In the genomic region with DNA sequence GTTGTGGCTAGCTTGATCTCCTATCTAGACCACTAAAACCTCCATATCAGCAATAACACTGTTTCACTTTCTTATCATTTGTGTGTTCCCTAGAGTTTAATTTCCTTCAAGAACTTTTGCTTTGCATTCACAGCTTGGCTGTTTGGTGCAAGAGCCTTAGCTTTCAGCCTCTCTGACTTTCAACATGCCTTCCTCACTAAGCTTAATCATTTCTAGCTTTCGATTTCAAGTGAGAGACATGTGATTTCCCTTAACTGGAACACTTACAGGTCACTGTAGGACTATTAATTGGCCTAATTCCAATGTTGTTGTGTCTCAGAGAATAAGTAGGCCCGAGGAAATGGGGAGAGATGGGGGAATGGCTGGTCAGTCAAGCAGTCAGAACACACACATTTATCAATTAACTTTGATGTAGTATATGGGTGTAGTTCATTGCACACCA, we compare ENCODE assay signal across 9 cellular contexts. TPM values are rescaled to one million over a fixed set of nuclear protein-coding genes. Genes with fewer than 3 reads are reported as not detected.
DNase-seq lines count a peak whose midpoint lies in the region; ATAC-seq, FAIRE-seq and TF ChIP-seq lines count a peak whose summit lies in the region.
"Had no signal": no experiment of that assay in that cellular context is flagged by ENCODE, and none has a peak within 500 bp of the region (broad histone marks: within the 10 kb centered on the region; RNA-seq: fewer than 3 reads in every experiment).

No MANE protein-coding gene starts in this region.

- peak; percentile 88 for FAIRE-seq in GM12878 (lab: Jason Lieb, UNC)

- H3K4ac ChIP-seq in trophoblast cell (ENCODE audit: low read depth, low read length), result no peak overlapping the region

- peaks cover 4 to 6% of the 10 kb centered on the region in 2 donors for H3K36me3 Mint-ChIP-seq in activated T-cell treated with anti-CD3 and anti-CD28 coated beads, Interleukin-2, amount 50 U/mL, for 72 hours (ENCODE audit: insufficient read depth in 2 of 2)

- H3K36me3 ChIP-seq in GM12878 (ENCODE audit: control insufficient read depth in 2 of 2, insufficient read depth in 2 of 2, low read length in 1 of 2) (no peaks in the 10 kb centered on the region), testis (ENCODE audit: low read depth, missing control alignments) (no peaks in the 10 kb centered on the region), trophoblast cell (ENCODE audit: control insufficient read depth in 1 of 2, insufficient read depth in 2 of 2, low read length in 2 of 2) (no peaks in the 10 kb centered on the region)

- H3K79me2 ChIP-seq in GM12878 (ENCODE audit: control insufficient read depth, insufficient read depth, low read length), result no peaks in the 10 kb centered on the region
- H3K79me2 ChIP-seq in trophoblast cell (ENCODE audit: control insufficient read depth, insufficient read depth, low read length, poor library complexity), result no peaks in the 10 kb centered on the region

- H3K27me3 ChIP-seq in GM12878 (replicated peaks in 1 of 2; ENCODE audit: control insufficient read depth in 2 of 2, insufficient read depth in 2 of 2, low read length in 1 of 2) (no peaks in the 10 kb centered on the region), testis (no peaks in the 10 kb centered on the region), trophoblast cell (ENCODE audit: insufficient read depth, low read length) (no peaks in the 10 kb centered on the region)

- RAD21 ChIA-PET in GM12878 (lab: Charles Lee; ENCODE audit: unreplicated experiment), result interaction anchor here (0.6 to 7.9 kb wide), 23 partner anchors 10 to 830 kb away, joined by 3 to 112 read pairs (median 4); partner anchors contain the start of genes BPGM and TMEM140

- no peak overlapping the region for H4K91ac ChIP-seq in trophoblast cell (ENCODE audit: low read depth, low read length)

- no peak overlapping the region for H3K18ac ChIP-seq in trophoblast cell (ENCODE audit: low read length)

- intact Hi-C loops in GM12878 (cut with micrococcal nuclease; ENCODE audit: unreplicated experiment), result no loop called here
- intact Hi-C loops in testis (cut with DNase I; ENCODE audit: low total_unique reads), result no loop called here

- H2AFZ ChIP-seq in GM12878 (ENCODE audit: control insufficient read depth, low read depth, low read length) (no peak overlapping the region), trophoblast cell (ENCODE audit: insufficient read depth, low read length, poor library complexity) (no peak overlapping the region)

- CTCF ChIA-PET in GM12878 (lab: Yijun Ruan, JAX), result interaction anchor here (0.7 to 9.5 kb wide), 25 partner anchors 10 to 699 kb away, joined by 3 to 168 read pairs (median 8); partner anchors contain the start of genes AGBL3, BPGM and CYREN

- H3K9ac ChIP-seq in GM12878 (ENCODE audit: control insufficient read depth, insufficient read depth, low read length) (no peak overlapping the region), trophoblast cell (ENCODE audit: low read length) (no peak overlapping the region)

- BruUV-seq in GM12878 (replicated peaks; lab: Mats Ljungman, UMichigan), result no TSS peak

- no peak overlapping the region for H4K12ac ChIP-seq in trophoblast cell (ENCODE audit: low read depth, low read length)

- H3K4me3 ChIP-seq in GM12878, result no peak overlapping the region
- no peak overlapping the region for H3K4me3 ChIP-seq in testis
- H3K4me3 ChIP-seq in trophoblast cell (ENCODE audit: low read depth, low read length), result no peak overlapping the region

- POLR2A ChIA-PET in GM12878 (lab: Charles Lee), result interaction anchor here (1.1 to 7.3 kb wide), 2 partner anchors 11 to 301 kb away, joined by 4 to 78 read pairs; partner anchors contain the start of gene BPGM

- TF ChIP-seq EP300 in GM12878 (IDR thresholded peaks at IDR 0.05; ENCODE audit: borderline replicate concordance in 1 of 2, control insufficient read depth in 1 of 2, low read depth in 2 of 2, low read length in 2 of 2), result peak in 1 of 2 experiments; percentile 51; a peak in 3 of 4 replicates

- no peak overlapping the region for H2AK5ac ChIP-seq in trophoblast cell (ENCODE audit: low read length)

- no peak for TF ChIP-seq CTCF in GM12878 (IDR thresholded peaks at IDR 0.05 in 2 of 3, conservative IDR thresholded peaks at IDR 0.05 in 1 of 3; ENCODE audit: control insufficient read depth in 2 of 3, extremely low read depth in 1 of 3, insufficient read depth in 1 of 3, low read depth in 3 of 3, low read length in 3 of 3)
- TF ChIP-seq CTCF in testis (IDR thresholded peaks at IDR 0.05), result no peak

- H2BK120ac ChIP-seq in trophoblast cell (ENCODE audit: insufficient read depth, low read length, poor library complexity), result no peak overlapping the region

- H3K4me3 Mint-ChIP-seq in activated T-cell treated with anti-CD3 and anti-CD28 coated beads, Interleukin-2, amount 50 U/mL, for 72 hours, result peak overlapping the region; percentile 23 to 77

- no peaks in the 10 kb centered on the region for H3K27me3 Mint-ChIP-seq in activated T-cell treated with anti-CD3 and anti-CD28 coated beads, Interleukin-2, amount 50 U/mL, for 72 hours (ENCODE audit: low read depth)

- SMC1A ChIA-PET in GM12878 (lab: Charles Lee; ENCODE audit: uncharacterized antibody, unreplicated experiment), result interaction anchor here (0.6 to 7.9 kb wide), 24 partner anchors 12 to 699 kb away, joined by 3 to 124 read pairs (median 6); partner anchors contain the start of genes AKR1B15, BPGM and CYREN

- in situ Hi-C loops in GM12878 (cut with MboI), result no loop called here

- no peak overlapping the region; the same call in 1 of the 2 replicates for H3K4me2 ChIP-seq in GM12878 (ENCODE audit: control insufficient read depth, insufficient read depth)
- no peak overlapping the region for H3K4me2 ChIP-seq in trophoblast cell (ENCODE audit: low read length)

- H3K9me3 Mint-ChIP-seq in activated T-cell treated with anti-CD3 and anti-CD28 coated beads, Interleukin-2, amount 50 U/mL, for 72 hours, result peaks cover 1 to 2% of the 10 kb centered on the region in 2 donors

- peak; percentile 69 to 70 for ATAC-seq in activated T-cell treated with anti-CD3 and anti-CD28 coated beads, Interleukin-2, amount 50 U/mL, for 72 hours (replicated peaks in 1 of 2)
- ATAC-seq in HG03095 (IDR thresholded peaks at IDR 0.05; ENCODE audit: unreplicated experiment), result peak; percentile 94
- peak; percentile 96 for ATAC-seq in GM12878

- H3K23ac ChIP-seq in trophoblast cell (ENCODE audit: low read length), result no peak overlapping the region

- peak overlapping the region; percentile 96 for H3K27ac Mint-ChIP-seq in activated T-cell treated with anti-CD3 and anti-CD28 coated beads, Interleukin-2, amount 50 U/mL, for 72 hours

- H3K27ac ChIP-seq in GM12878 (ENCODE audit: control insufficient read depth, insufficient read depth) (no peak overlapping the region), testis (peak overlapping the region; percentile 1 to 43), trophoblast cell (ENCODE audit: low read depth, low read length) (no peak overlapping the region)

- no peak for TF ChIP-seq RAD21 in GM12878 (IDR thresholded peaks at IDR 0.05; ENCODE audit: insufficient read depth, low read depth, low read length)

- no peak overlapping the region for H3K14ac ChIP-seq in trophoblast cell (ENCODE audit: low read length)

- DNase-seq in activated T-cell treated with anti-CD3 and anti-CD28 coated beads, Interleukin-2, amount 50 U/mL, for 72 hours, result no peak
- DNase-seq in activated T-cell treated with anti-CD3 and anti-CD28 coated beads for 4 hours (no peak), GM12878 (ENCODE audit: low read depth, low spot score) (peak; percentile 73), testis (no peak), trophoblast cell (no peak), NCI-H1694 treated with DMSO at 0.1 percent for 48 hours (lab: John Stamatoyannopoulos, UW) (no peak), anterior cingulate cortex (lab: John Stamatoyannopoulos, UW) (no peak)
- DNase-seq: T1000 had no signal

- TF ChIP-seq POLR2A in GM12878 (IDR thresholded peaks at IDR 0.05; ENCODE audit: low read depth, low read length), result no peak
- no peak for TF ChIP-seq POLR2A in testis (IDR thresholded peaks at IDR 0.05)

- no peak overlapping the region for H4K8ac ChIP-seq in trophoblast cell (ENCODE audit: low read depth, low read length)

- WGBS in GM12878 (ENCODE audit: insufficient coverage, insufficient replicate concordance, low lambda C conversion rate, missing lambda C conversion rate), result 0% methylated on average over 2 of the region's 2 CpGs
- 35 to 52% methylated on average over 2 of the region's 2 CpGs for WGBS in testis, 2 donors
- no CpG with 5 or more reads among the region's 2 CpGs for WGBS in trophoblast cell (ENCODE audit: extremely low coverage, insufficient coverage, insufficient read length)

- peaks cover 16% of the 10 kb centered on the region for H3K4me1 ChIP-seq in GM12878 (ENCODE audit: control insufficient read depth, insufficient read depth, low read length)
- peaks cover 13% of the 10 kb centered on the region for H3K4me1 ChIP-seq in testis
- H3K4me1 ChIP-seq in trophoblast cell (ENCODE audit: control insufficient read depth in 1 of 2, insufficient read depth in 2 of 2, low read length in 2 of 2), result peaks cover 0 to 2% of the 10 kb centered on the region in 2 experiments

- H3K79me1 ChIP-seq in trophoblast cell (ENCODE audit: low read length), result no peaks in the 10 kb centered on the region

- H3K9me3 ChIP-seq in GM12878 (replicated peaks; ENCODE audit: control insufficient read depth, insufficient read depth, low read length), result no peaks in the 10 kb centered on the region
- H3K9me3 ChIP-seq in testis, result no peaks in the 10 kb centered on the region
- no peaks in the 10 kb centered on the region for H3K9me3 ChIP-seq in trophoblast cell (ENCODE audit: insufficient read depth, low read depth, low read length)

- H3K4me1 Mint-ChIP-seq in activated T-cell treated with anti-CD3 and anti-CD28 coated beads, Interleukin-2, amount 50 U/mL, for 72 hours (ENCODE audit: low read depth), result peaks cover 43% of the 10 kb centered on the region

- H4K20me1 ChIP-seq in GM12878 (ENCODE audit: control insufficient read depth, insufficient read depth), result no peaks in the 10 kb centered on the region

- H2BK5ac ChIP-seq in trophoblast cell (ENCODE audit: low read depth, low read length, poor library complexity), result no peak overlapping the region

- H2BK12ac ChIP-seq in trophoblast cell (ENCODE audit: low read length), result no peak overlapping the region

RNA-seq across cellular contexts. Expression of gene BPGM, which starts 10.6 kb away (rescaled TPM):
- total RNA-seq in activated T-cell treated with anti-CD3 and anti-CD28 coated beads, Interleukin-2, amount 50 U/mL, for 72 hours, result 10 to 100 TPM; 22.3 to 27.7 TPM
- total RNA-seq in GM12878 (2013; cell fraction: nucleolus; rRNA removed), result 7.5 and 10.8 TPM in 2 replicates
- 10.0 and 13.2 TPM in 2 replicates for total RNA-seq in GM12878 (2014; rRNA removed)
- 14.9 and 15.4 TPM in 2 replicates for total RNA-seq in GM12878 (2014; rRNA removed; fragmentation: Illumina TruSeq; extraction: Trizol)
- total RNA-seq in GM12878 (2021), result 9.0 and 9.4 TPM in 2 replicates
- polyA plus RNA-seq in GM12878 (2011; ENCODE audit: low read depth), result 7.3 TPM
- 17.1 and 23.6 TPM in 2 replicates for polyA plus RNA-seq in GM12878 (2011; rRNA removed)
- 8.0 and 8.4 TPM in 2 replicates for polyA plus RNA-seq in GM12878 (2011; cell fraction: cytosol; rRNA removed)
- 4.6 and 5.1 TPM in 2 replicates for polyA plus RNA-seq in GM12878 (2011; cell fraction: nucleus; rRNA removed)
- polyA plus RNA-seq in GM12878 (2012), result 9.4 and 9.8 TPM in 2 replicates
- 15.8 and 19.8 TPM in 2 replicates for polyA plus RNA-seq in GM12878 (2014; fragmentation: Illumina TruSeq; extraction: Trizol)
- 10 to 100 TPM; 18.4 to 20.1 TPM for polyA plus RNA-seq in GM12878 (2014; fragmentation: Nextera tagmentation; extraction: Ambion mirVana)
- polyA plus RNA-seq in GM12878 (2014; rRNA removed), result 9.3 and 14.2 TPM in 2 replicates
- 10 to 100 TPM; 13.6 to 15.1 TPM for polyA plus RNA-seq in GM12878 (2016; fragmentation: Nextera tagmentation; extraction: Ambion mirVana)
- 7.6 and 9.0 TPM in 2 replicates for polyA minus RNA-seq in GM12878 (2011; rRNA and poly(A)+ RNA removed)
- polyA minus RNA-seq in GM12878 (2011; cell fraction: cytosol; rRNA and poly(A)+ RNA removed), result 2.1 and 2.8 TPM in 2 replicates
- 2.5 and 3.9 TPM in 2 replicates for polyA minus RNA-seq in GM12878 (2011; cell fraction: nucleus; rRNA and poly(A)+ RNA removed)
- total RNA-seq in testis, result 10 to 100 TPM; 14.5 to 15.8 TPM
- polyA plus RNA-seq in testis (ENCODE audit: insufficient read depth, low read depth, low replicate concordance), result 32.9 TPM
- polyA plus RNA-seq in trophoblast cell (2013), result 21.2 and 21.3 TPM in 2 replicates

Comparison
In these comparisons a context has a peak if more than half of its experiments do, and no peak if none do; other contexts are left out.
1. H3K27ac ChIP-seq: peak in testis (2 of 2); none in GM12878 (single experiment) and trophoblast cell (single experiment).
2. Peak in every context shown above with its lines, with median percentiles within 50 percentile points of each other: ATAC-seq.